ENCODE assay signal across 9 cellular contexts in genomic region chr17:44137891-44138709, GRCh38. TPM values are rescaled to one million over a fixed set of nuclear protein-coding genes. Genes with fewer than 3 reads are reported as not detected.
A peak's percentile ranks its signal among the peaks of the same experiment; 100 is the strongest.
DNase-seq lines count a peak whose midpoint lies in the region; ATAC-seq, FAIRE-seq and TF ChIP-seq lines count a peak whose summit lies in the region.
"Had no signal": no experiment of that assay in that cellular context is flagged by ENCODE, and none has a peak within 500 bp of the region (broad histone marks: within the 10 kb centered on the region; RNA-seq: fewer than 3 reads in every experiment).

No MANE protein-coding gene starts in this region.

- H3K27ac Mint-ChIP-seq in natural killer cell, result no peak overlapping the region

- no peaks in the 10 kb centered on the region; a peak in 1 of 5 replicates for H3K27me3 ChIP-seq in HepG2 (ENCODE audit: control insufficient read depth in 1 of 2, insufficient read depth in 2 of 2, low read length in 2 of 2)

- H3K36me3 ChIP-seq in HepG2 (replicated peaks in 1 of 2; ENCODE audit: control insufficient read depth in 1 of 2, insufficient read depth in 2 of 2, low read length in 2 of 2), result no peaks in the 10 kb centered on the region

- peaks cover 3% of the 10 kb centered on the region for H3K79me2 ChIP-seq in HepG2 (ENCODE audit: insufficient read depth, low read length)

- H2AFZ ChIP-seq in HepG2 (ENCODE audit: low read length), result peak overlapping the region; percentile 38

- WGBS in HepG2 (ENCODE audit: low lambda C conversion rate), result 3% methylated on average over 13 of the region's 20 CpGs

- H3K36me3 Mint-ChIP-seq in natural killer cell, result no peaks in the 10 kb centered on the region

- H4K20me1 ChIP-seq in HepG2 (ENCODE audit: insufficient read depth, low read length), result no peaks in the 10 kb centered on the region

- peaks cover 0 to 6% of the 10 kb centered on the region in 2 donors for H3K4me1 Mint-ChIP-seq in natural killer cell

- H3K9ac ChIP-seq in HepG2 (ENCODE audit: insufficient read depth, low read depth, low read length), result peak overlapping the region; percentile 49

- peak overlapping the region; percentile 78 for H3K4me2 ChIP-seq in HepG2 (ENCODE audit: low read depth, low read length)

- H3K4me1 ChIP-seq in HepG2 (ENCODE audit: insufficient read depth, low read length), result peaks cover 66% of the 10 kb centered on the region

- CTCF ChIA-PET in HepG2 (lab: Yijun Ruan, JAX; ENCODE audit: low intra/inter-chr PET ratio, low total read pairs), result interaction anchor here (0.8 kb wide), 1 partner anchor 12 kb away, joined by 3 read pairs; no protein-coding TSS in a partner anchor

- H3K27me3 Mint-ChIP-seq in natural killer cell (ENCODE audit: low read depth in 2 of 2), result peaks cover 11 to 15% of the 10 kb centered on the region in 2 donors

- FAIRE-seq in HepG2 (lab: Jason Lieb, UNC), result peak; percentile 40
- FAIRE-seq: TTC549 had no signal

- peak; percentile 78 for ATAC-seq in HepG2
- no peak for ATAC-seq in natural killer cell

- in situ Hi-C loops in HepG2 (cut with HindIII; ENCODE audit: extremely low pct_ligation_motif_present, low pct_unique_long_range_greater_than_20kb), result no loop called here

- BruUV-seq in HepG2 (replicated peaks; lab: Mats Ljungman, UMichigan), result no TSS peak

- no peaks in the 10 kb centered on the region for H3K9me3 Mint-ChIP-seq in natural killer cell

- peak overlapping the region; percentile 54 for H3K27ac ChIP-seq in HepG2 (ENCODE audit: extremely low read length, insufficient read depth, low read length)

- intact Hi-C loops in HepG2 (cut with micrococcal nuclease; ENCODE audit: unreplicated experiment) (no loop called here), natural killer cell (cut with micrococcal nuclease) (no loop called here)

- POLR2A ChIA-PET in HepG2 (lab: Yijun Ruan, JAX), result interaction anchor here (0.6 to 2.5 kb wide), 15 partner anchors 11 to 123 kb away, joined by 3 to 34 read pairs (median 5); partner anchors contain the start of genes G6PC3, HDAC5, LSM12 and TMEM101

- peak in 1 of 2 experiments; percentile 75; a peak in 2 of 4 replicates for TF ChIP-seq POLR2A in HepG2 (IDR thresholded peaks at IDR 0.05; ENCODE audit: insufficient read depth in 1 of 2, low read depth in 2 of 2, low read length in 2 of 2)

- TF ChIP-seq EP300 in HepG2 (IDR thresholded peaks at IDR 0.05; ENCODE audit: low read depth in 2 of 2, low read length in 2 of 2) (no peak), HepG2 (CRISPR knock-in tag; IDR thresholded peaks at IDR 0.05; ENCODE audit: borderline replicate concordance) (no peak; the same call in 1 of the 2 replicates)

- no peaks in the 10 kb centered on the region for H3K9me3 ChIP-seq in HepG2 (ENCODE audit: low read length)

- H3K4me3 Mint-ChIP-seq in natural killer cell, result no peak overlapping the region

- DNase-seq in GM04504 (ENCODE audit: low read depth) (peak; percentile 98), NCI-H2227 treated with DMSO at 0.1 percent for 48 hours (lab: John Stamatoyannopoulos, UW) (peak; percentile 92), dedifferentiated amniotic fluid mesenchymal stem cell (ENCODE audit: extremely low spot score) (peak; percentile 97), HepG2 (ENCODE audit: low spot score) (peak; percentile 87), natural killer cell (no peak), NCI-H1048 (lab: John Stamatoyannopoulos, UW) (no peak)
- peak; percentile 85 for DNase-seq in activated CD4-positive, alpha-beta T cell treated with anti-CD3 and anti-CD28 coated beads for 48 hours
- DNase-seq in stimulated activated CD4-positive, alpha-beta T cell treated with anti-CD3 and anti-CD28 coated beads, Interleukin-4, amount 100 ng/mL, for 48 hours (ENCODE audit: low read depth in 2 of 2), result peak; percentile 60 to 77

- H3K4me3 ChIP-seq in HepG2 (replicated peaks in 1 of 3; ENCODE audit: insufficient read depth in 1 of 3, low read depth in 2 of 3, low read length in 3 of 3), result peak overlapping the region; percentile 34 to 61 (median 39)

- no peak; the same call in 1 of the 2 replicates for TF ChIP-seq CTCF in HepG2 (CRISPR knock-in tag; IDR thresholded peaks at IDR 0.05)
- TF ChIP-seq CTCF in natural killer cell (IDR thresholded peaks at IDR 0.05), result no peak

- peak; percentile 25; the same call in 1 of the 2 replicates for TF ChIP-seq RAD21 in HepG2 (CRISPR knock-in tag; IDR thresholded peaks at IDR 0.05)

RNA-seq across cellular contexts. Expression of gene HROB, which starts 3.6 kb away (rescaled TPM):
- 6.7 and 7.1 TPM in 2 replicates for total RNA-seq in HepG2 (2016; rRNA removed; fragmentation: Illumina TruSeq; extraction: Trizol)
- total RNA-seq in HepG2 (2016; cell fraction: cytosol; rRNA removed; fragmentation: Illumina TruSeq; extraction: Trizol; ENCODE audit: low read depth), result 5.6 and 7.4 TPM in 2 replicates
- total RNA-seq in HepG2 (2016; cell fraction: insoluble cytoplasmic fraction; rRNA removed; fragmentation: Illumina TruSeq; extraction: Trizol), result 5.5 and 5.6 TPM in 2 replicates
- 5.5 and 5.6 TPM in 2 replicates for total RNA-seq in HepG2 (2016; cell fraction: membrane; rRNA removed; fragmentation: Illumina TruSeq; extraction: Trizol)
- total RNA-seq in HepG2 (2016; cell fraction: nucleus; rRNA removed; fragmentation: Illumina TruSeq; extraction: Trizol), result 5.1 and 5.5 TPM in 2 replicates
- 5.0 and 6.1 TPM in 2 replicates for polyA plus RNA-seq in HepG2 (2011; rRNA removed)
- 3.3 and 4.0 TPM in 2 replicates for polyA plus RNA-seq in HepG2 (2011; cell fraction: cytosol; rRNA removed)
- 7.3 and 8.7 TPM in 2 replicates for polyA plus RNA-seq in HepG2 (2011; cell fraction: nucleus; rRNA removed)
- 2.5 and 4.8 TPM in 2 replicates for polyA plus RNA-seq in HepG2 (2012)
- polyA plus RNA-seq in HepG2 (2016; cell fraction: cytosol; fragmentation: Illumina TruSeq; extraction: Trizol; ENCODE audit: low read depth), result 1.4 and 1.5 TPM in 2 replicates
- 6.2 and 7.5 TPM in 2 replicates for polyA plus RNA-seq in HepG2 (2016; cell fraction: insoluble cytoplasmic fraction; fragmentation: Illumina TruSeq; extraction: Trizol; ENCODE audit: low read depth)
- polyA plus RNA-seq in HepG2 (2016; cell fraction: membrane; fragmentation: Illumina TruSeq; extraction: Trizol; ENCODE audit: low read depth), result 2.2 and 3.0 TPM in 2 replicates
- polyA plus RNA-seq in HepG2 (2016; cell fraction: nucleus; fragmentation: Illumina TruSeq; extraction: Trizol; ENCODE audit: insufficient read depth, low read depth), result 14.2 and 16.9 TPM in 2 replicates
- 11.6 and 25.6 TPM in 2 replicates for polyA minus RNA-seq in HepG2 (2011; rRNA and poly(A)+ RNA removed; ENCODE audit: low replicate concordance)
- 2.7 and 4.6 TPM in 2 replicates for polyA minus RNA-seq in HepG2 (2011; cell fraction: cytosol; rRNA and poly(A)+ RNA removed)
- polyA minus RNA-seq in HepG2 (2011; cell fraction: nucleus; rRNA and poly(A)+ RNA removed), result 3.9 and 4.5 TPM in 2 replicates
- total RNA-seq in natural killer cell, result 1 to 10 TPM; 1.9 to 4.4 (median 2.4) TPM

RNA-seq across cellular contexts. Expression of gene HDAC5, which starts 14.7 kb away (rescaled TPM):
- total RNA-seq in HepG2 (2016; rRNA removed; fragmentation: Illumina TruSeq; extraction: Trizol), result 34.0 and 46.4 TPM in 2 replicates
- 9.5 and 10.8 TPM in 2 replicates for total RNA-seq in HepG2 (2016; cell fraction: cytosol; rRNA removed; fragmentation: Illumina TruSeq; extraction: Trizol; ENCODE audit: low read depth)
- total RNA-seq in HepG2 (2016; cell fraction: insoluble cytoplasmic fraction; rRNA removed; fragmentation: Illumina TruSeq; extraction: Trizol), result 32.6 and 44.0 TPM in 2 replicates
- total RNA-seq in HepG2 (2016; cell fraction: membrane; rRNA removed; fragmentation: Illumina TruSeq; extraction: Trizol), result 18.6 and 21.1 TPM in 2 replicates
- 37.8 and 39.5 TPM in 2 replicates for total RNA-seq in HepG2 (2016; cell fraction: nucleus; rRNA removed; fragmentation: Illumina TruSeq; extraction: Trizol)
- 85.4 and 140 TPM in 2 replicates for polyA plus RNA-seq in HepG2 (2011; rRNA removed)
- 66.8 and 91.0 TPM in 2 replicates for polyA plus RNA-seq in HepG2 (2011; cell fraction: cytosol; rRNA removed)
- polyA plus RNA-seq in HepG2 (2011; cell fraction: nucleus; rRNA removed), result 179 and 189 TPM in 2 replicates
- 88.1 and 102 TPM in 2 replicates for polyA plus RNA-seq in HepG2 (2012)
- 3.3 and 3.4 TPM in 2 replicates for polyA plus RNA-seq in HepG2 (2016; cell fraction: cytosol; fragmentation: Illumina TruSeq; extraction: Trizol; ENCODE audit: low read depth)
- 24.1 and 29.9 TPM in 2 replicates for polyA plus RNA-seq in HepG2 (2016; cell fraction: insoluble cytoplasmic fraction; fragmentation: Illumina TruSeq; extraction: Trizol; ENCODE audit: low read depth)
- polyA plus RNA-seq in HepG2 (2016; cell fraction: membrane; fragmentation: Illumina TruSeq; extraction: Trizol; ENCODE audit: low read depth), result 9.7 and 10.3 TPM in 2 replicates
- polyA plus RNA-seq in HepG2 (2016; cell fraction: nucleus; fragmentation: Illumina TruSeq; extraction: Trizol; ENCODE audit: insufficient read depth, low read depth), result 56.7 and 66.5 TPM in 2 replicates
- polyA minus RNA-seq in HepG2 (2011; rRNA and poly(A)+ RNA removed; ENCODE audit: low replicate concordance), result 59.4 and 315 TPM in 2 replicates
- polyA minus RNA-seq in HepG2 (2011; cell fraction: cytosol; rRNA and poly(A)+ RNA removed), result 82.1 and 94.7 TPM in 2 replicates
- 68.9 and 78.6 TPM in 2 replicates for polyA minus RNA-seq in HepG2 (2011; cell fraction: nucleus; rRNA and poly(A)+ RNA removed)
- 100 to 1,000 TPM in 1 of 3 donors, 10 to 100 TPM in 2; 79.2 to 100 (median 91.9) TPM for total RNA-seq in natural killer cell

RNA-seq across cellular contexts. Expression of gene ASB16, which starts 32.4 kb away (rescaled TPM):
- total RNA-seq in HepG2 (2016; rRNA removed; fragmentation: Illumina TruSeq; extraction: Trizol), result 0.07 TPM in 1 of 2 replicates, not detected in the other
- not detected in 2 replicates for total RNA-seq in HepG2 (2016; cell fraction: cytosol; rRNA removed; fragmentation: Illumina TruSeq; extraction: Trizol; ENCODE audit: low read depth)
- not detected in 2 replicates for total RNA-seq in HepG2 (2016; cell fraction: insoluble cytoplasmic fraction; rRNA removed; fragmentation: Illumina TruSeq; extraction: Trizol)
- not detected in 2 replicates for total RNA-seq in HepG2 (2016; cell fraction: membrane; rRNA removed; fragmentation: Illumina TruSeq; extraction: Trizol)
- total RNA-seq in HepG2 (2016; cell fraction: nucleus; rRNA removed; fragmentation: Illumina TruSeq; extraction: Trizol), result not detected in 2 replicates
- polyA plus RNA-seq in HepG2 (2011; rRNA removed), result 0.05 TPM in 1 of 2 replicates, not detected in the other
- polyA plus RNA-seq in HepG2 (2011; cell fraction: cytosol; rRNA removed), result 0.04 and 0.10 TPM in 2 replicates
- 0.45 and 0.47 TPM in 2 replicates for polyA plus RNA-seq in HepG2 (2011; cell fraction: nucleus; rRNA removed)
- 0.47 and 0.64 TPM in 2 replicates for polyA plus RNA-seq in HepG2 (2012)
- not detected in 2 replicates for polyA plus RNA-seq in HepG2 (2016; cell fraction: cytosol; fragmentation: Illumina TruSeq; extraction: Trizol; ENCODE audit: low read depth)
- polyA plus RNA-seq in HepG2 (2016; cell fraction: insoluble cytoplasmic fraction; fragmentation: Illumina TruSeq; extraction: Trizol; ENCODE audit: low read depth), result not detected in 2 replicates
- not detected in 2 replicates for polyA plus RNA-seq in HepG2 (2016; cell fraction: membrane; fragmentation: Illumina TruSeq; extraction: Trizol; ENCODE audit: low read depth)
- not detected in 2 replicates for polyA plus RNA-seq in HepG2 (2016; cell fraction: nucleus; fragmentation: Illumina TruSeq; extraction: Trizol; ENCODE audit: insufficient read depth, low read depth)
- 0.09 and 0.40 TPM in 2 replicates for polyA minus RNA-seq in HepG2 (2011; rRNA and poly(A)+ RNA removed; ENCODE audit: low replicate concordance)
- not detected in 2 replicates for polyA minus RNA-seq in HepG2 (2011; cell fraction: cytosol; rRNA and poly(A)+ RNA removed)
- polyA minus RNA-seq in HepG2 (2011; cell fraction: nucleus; rRNA and poly(A)+ RNA removed), result not detected in 2 replicates
- not detected for total RNA-seq in natural killer cell

RNA-seq across cellular contexts. Expression of gene TMUB2, which starts 48.7 kb away (rescaled TPM):
- total RNA-seq in HepG2 (2016; rRNA removed; fragmentation: Illumina TruSeq; extraction: Trizol) (18.7 and 26.9 TPM in 2 replicates), natural killer cell (10 to 100 TPM; 40.4 to 48.2 (median 41.0) TPM)
- total RNA-seq in HepG2 (2016; cell fraction: cytosol; rRNA removed; fragmentation: Illumina TruSeq; extraction: Trizol; ENCODE audit: low read depth), result 9.7 and 10.5 TPM in 2 replicates
- total RNA-seq in HepG2 (2016; cell fraction: insoluble cytoplasmic fraction; rRNA removed; fragmentation: Illumina TruSeq; extraction: Trizol), result 17.2 and 28.2 TPM in 2 replicates
- total RNA-seq in HepG2 (2016; cell fraction: membrane; rRNA removed; fragmentation: Illumina TruSeq; extraction: Trizol), result 18.3 and 23.2 TPM in 2 replicates
- 23.0 and 27.8 TPM in 2 replicates for total RNA-seq in HepG2 (2016; cell fraction: nucleus; rRNA removed; fragmentation: Illumina TruSeq; extraction: Trizol)
- polyA plus RNA-seq in HepG2 (2011; rRNA removed), result 50.8 and 55.5 TPM in 2 replicates
- 41.4 and 47.9 TPM in 2 replicates for polyA plus RNA-seq in HepG2 (2011; cell fraction: cytosol; rRNA removed)
- 102 and 118 TPM in 2 replicates for polyA plus RNA-seq in HepG2 (2011; cell fraction: nucleus; rRNA removed)
- 22.8 and 25.7 TPM in 2 replicates for polyA plus RNA-seq in HepG2 (2012)
- polyA plus RNA-seq in HepG2 (2016; cell fraction: cytosol; fragmentation: Illumina TruSeq; extraction: Trizol; ENCODE audit: low read depth), result 8.4 and 10.1 TPM in 2 replicates
- polyA plus RNA-seq in HepG2 (2016; cell fraction: insoluble cytoplasmic fraction; fragmentation: Illumina TruSeq; extraction: Trizol; ENCODE audit: low read depth), result 19.7 and 21.2 TPM in 2 replicates
- 18.3 and 18.4 TPM in 2 replicates for polyA plus RNA-seq in HepG2 (2016; cell fraction: membrane; fragmentation: Illumina TruSeq; extraction: Trizol; ENCODE audit: low read depth)
- polyA plus RNA-seq in HepG2 (2016; cell fraction: nucleus; fragmentation: Illumina TruSeq; extraction: Trizol; ENCODE audit: insufficient read depth, low read depth), result 62.7 and 64.3 TPM in 2 replicates
- 28.1 and 44.6 TPM in 2 replicates for polyA minus RNA-seq in HepG2 (2011; rRNA and poly(A)+ RNA removed; ENCODE audit: low replicate concordance)
- 13.8 and 15.3 TPM in 2 replicates for polyA minus RNA-seq in HepG2 (2011; cell fraction: cytosol; rRNA and poly(A)+ RNA removed)
- polyA minus RNA-seq in HepG2 (2011; cell fraction: nucleus; rRNA and poly(A)+ RNA removed), result 21.1 and 21.4 TPM in 2 replicates

Comparison
In these comparisons a context has a peak if more than half of its experiments do, and no peak if none do; other contexts are left out.
1. DNase-seq: peak in GM04504 (single experiment), NCI-H2227 treated with DMSO at 0.1 percent for 48 hours (single experiment), activated CD4-positive, alpha-beta T cell treated with anti-CD3 and anti-CD28 coated beads for 48 hours (single experiment), dedifferentiated amniotic fluid mesenchymal stem cell (single experiment), HepG2 (single experiment) and stimulated activated CD4-positive, alpha-beta T cell treated with anti-CD3 and anti-CD28 coated beads, Interleukin-4, amount 100 ng/mL, for 48 hours (2 of 2); none in natural killer cell (single experiment) and NCI-H1048 (single experiment).